Comparison of ENCODE assay signal across 8 cellular contexts in genomic region chr2:195859513-195859912, GRCh38.
"Had no signal": no experiment of that assay in that cellular context is flagged by ENCODE, and none has a peak within 500 bp of the region (broad histone marks: within the 10 kb centered on the region; RNA-seq: fewer than 3 reads in every experiment).

No MANE protein-coding gene starts in this region.

- DNase-seq: GM23248, GOT3, H9, HCEC 1CT, KBM-7 had no signal

- H3K4me3 ChIP-seq: GM23248 had no signal

- H3K9ac ChIP-seq: GM23248, KMS-11 had no signal

- H3K4me2 ChIP-seq: KMS-11 had no signal

- H3K27ac ChIP-seq: GM23248, KMS-11 had no signal

- H2AFZ ChIP-seq: GM23248 had no signal

- FAIRE-seq: H54, HTR-8/SVneo had no signal
